ENCODE assay signal across 9 cellular contexts in the genomic region with DNA sequence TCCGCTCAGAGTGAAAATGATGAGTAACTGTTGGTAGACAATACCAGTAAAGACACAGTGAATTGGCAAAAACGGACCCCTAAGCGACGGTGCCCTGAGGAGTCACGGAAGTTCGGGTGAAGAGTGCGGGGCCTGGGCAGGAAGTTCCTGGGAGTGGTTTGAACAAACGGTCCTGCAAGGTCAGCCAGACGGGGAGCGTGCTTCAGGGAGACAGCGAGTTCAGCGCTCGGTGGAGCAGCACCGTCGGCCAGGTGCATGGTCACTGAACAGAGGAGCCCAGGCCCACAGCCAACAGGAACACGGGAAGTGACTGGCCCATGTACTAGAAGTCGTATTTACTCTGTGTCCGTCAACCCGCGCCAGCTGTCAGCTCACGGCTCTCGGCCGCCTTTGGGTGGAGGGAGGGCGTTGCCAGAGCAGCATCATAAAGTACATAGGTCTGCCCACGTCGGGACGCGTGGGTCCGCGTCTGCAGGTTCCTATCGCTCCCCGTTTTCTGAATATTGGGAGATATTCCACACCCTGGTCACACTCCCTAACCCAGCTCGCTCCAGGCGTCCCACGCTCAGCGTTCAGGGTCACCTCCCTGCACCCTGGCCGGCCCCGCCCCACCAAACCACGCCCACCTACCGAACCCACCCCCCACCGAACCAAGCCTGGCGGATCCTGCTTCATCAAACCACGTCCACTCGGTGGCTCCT.
DNase-seq lines count a peak whose midpoint lies in the region; ATAC-seq, FAIRE-seq and TF ChIP-seq lines count a peak whose summit lies in the region.
"Had no signal": no experiment of that assay in that cellular context is flagged by ENCODE, and none has a peak within 500 bp of the region (broad histone marks: within the 10 kb centered on the region; RNA-seq: fewer than 3 reads in every experiment).

No MANE protein-coding gene starts in this region.

- H3K4me1 ChIP-seq in heart left ventricle (peaks cover 0 to 12% (median 4%) of the 10 kb centered on the region in 12 donors), small intestine (ENCODE audit: control insufficient read depth in 2 of 2, insufficient read depth in 1 of 2, low read depth in 1 of 2, low read length in 1 of 2) (no peaks in the 10 kb centered on the region)

- intact Hi-C loops in heart left ventricle (cut with DNase I) = loop anchor here in 2 of 10 donors (1.0 to 10.0 kb wide), 2 partner anchors 7 to 275 kb away; no protein-coding TSS in a partner anchor

- peak; percentile 44 for DNase-seq in AG20443 (ENCODE audit: low spot score)
- DNase-seq in NCI-H146 treated with DMSO at 0.1 percent for 48 hours (lab: John Stamatoyannopoulos, UW; ENCODE audit: unreplicated experiment) = peak; percentile 27
- peak; percentile 12 for DNase-seq in activated T-cell treated with anti-CD3 and anti-CD28 coated beads for 48 hours (ENCODE audit: low read depth)
- peak; percentile 11 to 65 (median 44) for DNase-seq in heart left ventricle
- DNase-seq in small intestine = peak; percentile 82
- DNase-seq in SW 1271 (lab: John Stamatoyannopoulos, UW) = no peak
- no peak for DNase-seq in globus pallidus (ENCODE audit: low spot score)

- ATAC-seq in GM19468 (IDR thresholded peaks at IDR 0.05; ENCODE audit: extremely low read depth, unreplicated experiment) = peak; percentile 34
- peak; percentile 42 to 77 (median 56) for ATAC-seq in heart left ventricle

- H3K9me3 ChIP-seq in heart left ventricle = no peaks in the 10 kb centered on the region
- no peaks in the 10 kb centered on the region for H3K9me3 ChIP-seq in small intestine (ENCODE audit: control insufficient read depth, low read depth)
- H3K9me3 ChIP-seq: tibial artery had no signal

- H3K27ac ChIP-seq in heart left ventricle (no peak overlapping the region), small intestine (ENCODE audit: low read depth in 1 of 2, low read length in 1 of 2) (peak overlapping the region in 1 of 2 donors; percentile 35)
- H3K27ac ChIP-seq: tibial artery had no signal

- TF ChIP-seq POLR2A in heart left ventricle (IDR thresholded peaks at IDR 0.05) = no peak

- H3K36me3 ChIP-seq in heart left ventricle (no peaks in the 10 kb centered on the region), small intestine (ENCODE audit: control insufficient read depth in 2 of 2, insufficient read depth in 2 of 2, low read length in 2 of 2) (no peaks in the 10 kb centered on the region)
- H3K36me3 ChIP-seq: tibial artery had no signal

- peak overlapping the region; percentile 1 to 57 (median 42) for H3K4me3 ChIP-seq in heart left ventricle
- H3K4me3 ChIP-seq in small intestine (ENCODE audit: low read depth in 1 of 2, low read length in 2 of 2) = peak overlapping the region; percentile 21 to 34

- no peak for TF ChIP-seq CTCF in heart left ventricle (IDR thresholded peaks at IDR 0.05)

- H3K27me3 ChIP-seq in heart left ventricle = peaks cover 0 to 14% (median 0%) of the 10 kb centered on the region in 9 donors
- H3K27me3 ChIP-seq in small intestine (ENCODE audit: control insufficient read depth in 2 of 2, insufficient read depth in 2 of 2, low read length in 2 of 2) = no peaks in the 10 kb centered on the region
- H3K27me3 ChIP-seq: tibial artery had no signal

- no peak for FAIRE-seq in small intestine (lab: Jason Lieb, UNC)

- 15 to 19% (median 18%) methylated on average over 39 to 44 of the region's 44 CpGs for WGBS in heart left ventricle, 4 donors
- WGBS in small intestine, 3 donors = 4 to 15% (median 5%) methylated on average over 44 of the region's 44 CpGs

Comparison
In these comparisons a context has a peak if more than half of its experiments do, and no peak if none do; other contexts are left out.
1. DNase-seq: peak in AG20443 (single experiment), NCI-H146 treated with DMSO at 0.1 percent for 48 hours (single experiment), activated T-cell treated with anti-CD3 and anti-CD28 coated beads for 48 hours (single experiment), heart left ventricle (5 of 5) and small intestine (single experiment); none in SW 1271 (0 of 2) and globus pallidus (single experiment).